15 cellular contexts compared by ENCODE assay signal in the genomic region with DNA sequence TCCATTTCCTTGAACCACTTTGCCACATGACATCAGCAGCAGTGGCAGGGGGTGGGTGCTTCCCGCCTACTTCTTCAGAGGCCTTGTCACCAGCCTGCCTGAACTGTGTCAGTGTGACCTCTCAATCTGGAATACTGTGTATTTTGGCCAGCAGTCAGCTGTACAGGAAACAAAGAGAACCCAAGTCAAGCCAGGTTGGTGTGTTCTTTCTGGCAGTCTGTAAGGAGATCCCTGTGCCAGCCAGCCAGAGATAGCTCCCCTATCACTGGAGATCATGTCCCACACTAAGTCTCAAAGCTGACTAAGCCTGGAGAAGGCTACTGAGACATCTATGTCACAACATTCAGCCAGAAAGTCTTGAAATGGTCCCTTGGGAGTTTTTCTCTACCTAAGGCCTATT.
DNase-seq lines count a peak whose midpoint lies in the region; ATAC-seq and TF ChIP-seq lines count a peak whose summit lies in the region.
"Had no signal": no experiment of that assay in that cellular context is flagged by ENCODE, and none has a peak within 500 bp of the region (broad histone marks: within the 10 kb centered on the region; RNA-seq: fewer than 3 reads in every experiment).

No MANE protein-coding gene starts in this region.

- no peaks in the 10 kb centered on the region for H3K79me2 ChIP-seq in GM23338 (replicated peaks; ENCODE audit: insufficient read depth)

- H3K36me3 ChIP-seq in GM23338 (ENCODE audit: insufficient read depth) = no peaks in the 10 kb centered on the region

- no peak for TF ChIP-seq CTCF in AG04450 (IDR thresholded peaks at IDR 0.05; ENCODE audit: low read depth, low read length)
- no peak for TF ChIP-seq CTCF in osteocyte (IDR thresholded peaks at IDR 0.05)
- TF ChIP-seq CTCF in GM23338 (conservative IDR thresholded peaks at IDR 0.05; ENCODE audit: low read depth in 2 of 2) = no peak

- H3K4me1 Mint-ChIP-seq in osteocyte (ENCODE audit: unreplicated experiment) (peaks cover 57% of the 10 kb centered on the region), GM23338 (no peaks in the 10 kb centered on the region)
- H3K4me1 Mint-ChIP-seq: activated CD4-positive, alpha-beta memory T cell treated with anti-CD3 and anti-CD28 coated beads, Interleukin-2, amount 10 ng/mL, durations not matched to agents 7 days and 5 days had no signal

- H3K4me3 Mint-ChIP-seq in osteocyte (ENCODE audit: unreplicated experiment) = no peak overlapping the region
- no peak overlapping the region for H3K4me3 Mint-ChIP-seq in GM23338
- H3K4me3 Mint-ChIP-seq: activated CD4-positive, alpha-beta memory T cell treated with anti-CD3 and anti-CD28 coated beads, Interleukin-2, amount 10 ng/mL, durations not matched to agents 7 days and 5 days; natural killer cell treated with Interleukin-12 subunit alpha and Interleukin-12 subunit beta and Interleukin-15 and Interleukin-18, amount 100 ng/mL, for 72 hours had no signal

- H3K27ac Mint-ChIP-seq in osteocyte (ENCODE audit: unreplicated experiment) = peak overlapping the region; percentile 93
- H3K27ac Mint-ChIP-seq in GM23338 = no peak overlapping the region
- H3K27ac Mint-ChIP-seq: activated CD4-positive, alpha-beta memory T cell treated with anti-CD3 and anti-CD28 coated beads, Interleukin-2, amount 10 ng/mL, durations not matched to agents 7 days and 5 days; natural killer cell treated with Interleukin-12 subunit alpha and Interleukin-12 subunit beta and Interleukin-15 and Interleukin-18, amount 100 ng/mL, for 72 hours had no signal

- H3F3A ChIP-seq in GM23338 (replicated peaks; ENCODE audit: low read depth) = no peaks in the 10 kb centered on the region

- H3K9me3 Mint-ChIP-seq in osteocyte (ENCODE audit: unreplicated experiment) = peaks cover 5% of the 10 kb centered on the region
- peaks cover 3% of the 10 kb centered on the region; the same call in 1 of the 3 replicates for H3K9me3 Mint-ChIP-seq in GM23338
- H3K9me3 Mint-ChIP-seq: activated CD4-positive, alpha-beta memory T cell treated with anti-CD3 and anti-CD28 coated beads, Interleukin-2, amount 10 ng/mL, durations not matched to agents 7 days and 5 days had no signal

- H3K36me3 Mint-ChIP-seq in osteocyte (ENCODE audit: unreplicated experiment) (no peaks in the 10 kb centered on the region), GM23338 (ENCODE audit: low read depth) (no peaks in the 10 kb centered on the region)
- H3K36me3 Mint-ChIP-seq: natural killer cell treated with Interleukin-12 subunit alpha and Interleukin-12 subunit beta and Interleukin-15 and Interleukin-18, amount 100 ng/mL, for 72 hours had no signal

- H3K27me3 ChIP-seq in AG04450 (ENCODE audit: control insufficient read depth, insufficient read depth, low read length) (no peaks in the 10 kb centered on the region), GM23338 (ENCODE audit: insufficient read depth) (no peaks in the 10 kb centered on the region)

- no peak overlapping the region for H2AFZ ChIP-seq in GM23338

- no peaks in the 10 kb centered on the region for H4K20me1 ChIP-seq in GM23338 (replicated peaks; ENCODE audit: insufficient read depth)

- no peaks in the 10 kb centered on the region for H3K9me3 ChIP-seq in AG04450 (ENCODE audit: control insufficient read depth, insufficient read depth, low read length)

- CTCF ChIA-PET in AG04450 (lab: Charles Lee) = interaction anchor here (1.2 to 1.5 kb wide), 2 partner anchors 419 to 566 kb away, joined by 3 to 4 read pairs; no protein-coding TSS in a partner anchor

- no peaks in the 10 kb centered on the region; the same call in 1 of the 2 replicates for H3K9me2 ChIP-seq in GM23338 (ENCODE audit: insufficient read depth)

- peak overlapping the region; percentile 43 for H3K27ac ChIP-seq in AG04450 (ENCODE audit: low read depth, low read length)
- H3K27ac ChIP-seq in GM23338 (ENCODE audit: low read depth) = no peak overlapping the region

- H3K4me3 ChIP-seq in AG04450 (ENCODE audit: low read depth, low read length) = no peak overlapping the region
- no peak overlapping the region for H3K4me3 ChIP-seq in GM23338

- H3K4me1 ChIP-seq in GM23338 (ENCODE audit: insufficient read depth) = no peaks in the 10 kb centered on the region

- DNase-seq in AG04450 (ENCODE audit: low read depth, low spot score) = no peak
- peak; percentile 77 for DNase-seq in NCI-H2029 treated with DMSO at 0.1 percent for 48 hours (lab: John Stamatoyannopoulos, UW)
- DNase-seq in Right ventricle myocardium superior = peak; percentile 70
- no peak for DNase-seq in osteocyte (ENCODE audit: extremely low spot score, unreplicated experiment)
- DNase-seq in GM23338 (ENCODE audit: low spot score) = no peak
- no peak for DNase-seq in NCI-H187 treated with DMSO at 0.1 percent for 48 hours (lab: John Stamatoyannopoulos, UW)
- no peak for DNase-seq in pons (ENCODE audit: low spot score)
- no peak for DNase-seq in HuH-7.5 (ENCODE audit: low spot score)
- DNase-seq: activated CD4-positive, alpha-beta memory T cell treated with anti-CD3 and anti-CD28 coated beads, Interleukin-2, amount 10 ng/mL, durations not matched to agents 7 days and 5 days; activated gamma-delta T cell treated with Interleukin-2 at 50 U/mL for 16 hours; erythroblast; NCI-H446; small intestine had no signal

- H3K4me2 ChIP-seq in GM23338 = no peak overlapping the region

- H3K27me3 Mint-ChIP-seq in osteocyte (ENCODE audit: unreplicated experiment) (no peaks in the 10 kb centered on the region), GM23338 (ENCODE audit: insufficient read depth, low read depth, poor library complexity) (peaks cover 5% of the 10 kb centered on the region)
- H3K27me3 Mint-ChIP-seq: activated CD4-positive, alpha-beta memory T cell treated with anti-CD3 and anti-CD28 coated beads, Interleukin-2, amount 10 ng/mL, durations not matched to agents 7 days and 5 days; natural killer cell treated with Interleukin-12 subunit alpha and Interleukin-12 subunit beta and Interleukin-15 and Interleukin-18, amount 100 ng/mL, for 72 hours had no signal

- intact Hi-C loops in Right ventricle myocardium superior (cut with DNase I) = no loop called here

- ATAC-seq in Right ventricle myocardium superior (ENCODE audit: poor library complexity) = peak; percentile 97
- no peak for ATAC-seq in GM23338
- ATAC-seq: natural killer cell treated with Interleukin-12 subunit alpha and Interleukin-12 subunit beta and Interleukin-15 and Interleukin-18, amount 100 ng/mL, for 72 hours; Panc1 had no signal

- POLR2A ChIA-PET in AG04450 (lab: Yijun Ruan, JAX) = no interaction called here

TF ChIP-seq in GM23338, 12 proteins besides CTCF, POLR2A, EP300 and RAD21 (continues in another document):
- TF ChIP-seq, protein P1, sequence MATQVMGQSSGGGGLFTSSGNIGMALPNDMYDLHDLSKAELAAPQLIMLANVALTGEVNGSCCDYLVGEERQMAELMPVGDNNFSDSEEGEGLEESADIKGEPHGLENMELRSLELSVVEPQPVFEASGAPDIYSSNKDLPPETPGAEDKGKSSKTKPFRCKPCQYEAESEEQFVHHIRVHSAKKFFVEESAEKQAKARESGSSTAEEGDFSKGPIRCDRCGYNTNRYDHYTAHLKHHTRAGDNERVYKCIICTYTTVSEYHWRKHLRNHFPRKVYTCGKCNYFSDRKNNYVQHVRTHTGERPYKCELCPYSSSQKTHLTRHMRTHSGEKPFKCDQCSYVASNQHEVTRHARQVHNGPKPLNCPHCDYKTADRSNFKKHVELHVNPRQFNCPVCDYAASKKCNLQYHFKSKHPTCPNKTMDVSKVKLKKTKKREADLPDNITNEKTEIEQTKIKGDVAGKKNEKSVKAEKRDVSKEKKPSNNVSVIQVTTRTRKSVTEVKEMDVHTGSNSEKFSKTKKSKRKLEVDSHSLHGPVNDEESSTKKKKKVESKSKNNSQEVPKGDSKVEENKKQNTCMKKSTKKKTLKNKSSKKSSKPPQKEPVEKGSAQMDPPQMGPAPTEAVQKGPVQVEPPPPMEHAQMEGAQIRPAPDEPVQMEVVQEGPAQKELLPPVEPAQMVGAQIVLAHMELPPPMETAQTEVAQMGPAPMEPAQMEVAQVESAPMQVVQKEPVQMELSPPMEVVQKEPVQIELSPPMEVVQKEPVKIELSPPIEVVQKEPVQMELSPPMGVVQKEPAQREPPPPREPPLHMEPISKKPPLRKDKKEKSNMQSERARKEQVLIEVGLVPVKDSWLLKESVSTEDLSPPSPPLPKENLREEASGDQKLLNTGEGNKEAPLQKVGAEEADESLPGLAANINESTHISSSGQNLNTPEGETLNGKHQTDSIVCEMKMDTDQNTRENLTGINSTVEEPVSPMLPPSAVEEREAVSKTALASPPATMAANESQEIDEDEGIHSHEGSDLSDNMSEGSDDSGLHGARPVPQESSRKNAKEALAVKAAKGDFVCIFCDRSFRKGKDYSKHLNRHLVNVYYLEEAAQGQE (IDR thresholded peaks at IDR 0.05; ENCODE audit: unreplicated experiment) = no peak
- TF ChIP-seq EZH2 (IDR thresholded peaks at IDR 0.05; ENCODE audit: low read depth, unreplicated experiment) = no peak
- TF ChIP-seq CREB1 (CRISPR knock-in tag; IDR thresholded peaks at IDR 0.05; ENCODE audit: low read depth) = no peak
- TF ChIP-seq ZNF114 (CRISPR knock-in tag; IDR thresholded peaks at IDR 0.05) = no peak
- no peak for TF ChIP-seq POLR2AphosphoS5 (IDR thresholded peaks at IDR 0.05; ENCODE audit: low read depth)
- no peak for TF ChIP-seq ETS1 (IDR thresholded peaks at IDR 0.05)
- TF ChIP-seq ZNF331 (CRISPR knock-in tag; IDR thresholded peaks at IDR 0.05; ENCODE audit: low read depth) = no peak

Comparison
In these comparisons a context has a peak if more than half of its experiments do, and no peak if none do; other contexts are left out.
1. DNase-seq: peak in NCI-H2029 treated with DMSO at 0.1 percent for 48 hours (single experiment) and Right ventricle myocardium superior (single experiment); none in AG04450 (single experiment), osteocyte (single experiment), GM23338 (single experiment), NCI-H187 treated with DMSO at 0.1 percent for 48 hours (single experiment), pons (single experiment) and HuH-7.5 (single experiment).